8 cellular contexts compared by ENCODE assay signal in the genomic region with DNA sequence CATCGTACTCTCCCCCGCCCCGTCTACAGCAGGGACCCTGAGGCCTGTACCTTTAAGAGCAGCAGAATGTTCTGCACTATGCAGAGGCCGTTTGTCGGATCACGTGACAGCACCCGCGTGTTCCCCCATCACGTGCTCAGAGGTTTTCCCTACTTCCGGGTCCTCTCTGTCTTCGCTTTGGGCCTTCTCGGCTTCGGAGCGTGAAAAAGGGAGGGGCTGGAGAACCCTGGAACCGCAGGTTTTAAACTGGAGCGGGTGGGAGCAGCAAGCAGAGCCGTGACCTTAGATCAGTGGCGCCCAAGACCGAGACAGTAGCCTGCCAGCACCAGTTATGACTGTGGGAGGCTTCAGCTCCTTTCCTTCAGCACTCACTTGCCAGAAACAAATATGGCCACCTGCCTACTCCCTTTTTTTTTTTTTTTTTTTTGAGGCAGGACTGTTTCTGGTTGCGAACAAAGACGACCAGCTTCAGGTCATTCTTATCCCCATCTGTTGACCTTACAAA. TPM values are rescaled to one million over a fixed set of nuclear protein-coding genes. Genes with fewer than 3 reads are reported as not detected.
DNase-seq lines count a peak whose midpoint lies in the region; ATAC-seq, FAIRE-seq and TF ChIP-seq lines count a peak whose summit lies in the region.

Gene CLN3 (minus strand): TSS at position 105 of the 505 bp plus-strand sequence. CDS start 315 bp downstream, outside the sequence.

- H3K27ac Mint-ChIP-seq in memory B cell: peak within 1 kb of the TSS; percentile 99

- H4K91ac ChIP-seq in H1 (replicated peaks; ENCODE audit: insufficient read length, low read length): peak within 1 kb of the TSS; percentile 31

- H3K9me3 Mint-ChIP-seq in memory B cell: no peaks in the 10 kb centered on the region

- H3K36me3 ChIP-seq in H1 (ENCODE audit: control insufficient read depth in 2 of 4, insufficient read depth in 4 of 4, low read length in 3 of 4): no peaks in the 10 kb centered on the region; a peak in 2 of 8 replicates

- no peak within 1 kb of the TSS for H3K23ac ChIP-seq in H1 (ENCODE audit: insufficient read length)

- H2BK15ac ChIP-seq in H1 (ENCODE audit: low read length): no peak within 1 kb of the TSS

- no peak within 1 kb of the TSS for H2AK5ac ChIP-seq in H1 (ENCODE audit: low read depth, low read length)

- TF ChIP-seq POLR2A in H1 (IDR thresholded peaks at IDR 0.05; ENCODE audit: control extremely low read depth in 1 of 2, low read depth in 2 of 2, low read length in 2 of 2): no peak; a peak in 1 of 3 replicates

- WGBS in H1 (ENCODE audit: extremely low coverage in 1 of 2, insufficient coverage in 1 of 2, insufficient read length in 1 of 2, insufficient replicate concordance in 2 of 2, low coverage in 1 of 2, low lambda C conversion rate in 2 of 2, missing lambda C conversion rate in 1 of 2), 2 experiments: 1% methylated on average over 21 of the region's 21 CpGs; no CpG with 5 or more reads in 1 of the 2 experiments

- TF ChIP-seq RAD21 in H1 (IDR thresholded peaks at IDR 0.05 in 1 of 2, conservative IDR thresholded peaks at IDR 0.05 in 1 of 2; ENCODE audit: low read depth in 2 of 2, low read length in 2 of 2): no peak

- H3K79me2 ChIP-seq in H1 (ENCODE audit: control insufficient read depth in 1 of 2, insufficient read depth in 2 of 2, low read length in 2 of 2): no peaks in the 10 kb centered on the region

- peaks cover 0 to 2% (median 0%) of the 10 kb centered on the region in 4 experiments; a peak in 1 of 7 replicates for H3K27me3 ChIP-seq in H1 (replicated peaks in 1 of 4; ENCODE audit: control insufficient read depth in 3 of 4, extremely low read depth in 1 of 4, insufficient read depth in 3 of 4, low read length in 3 of 4)

- H2BK120ac ChIP-seq in H1 (replicated peaks; ENCODE audit: low read depth, low read length): peak within 1 kb of the TSS; percentile 35

- H3K4me1 ChIP-seq in H1 (replicated peaks in 1 of 4; ENCODE audit: control insufficient read depth in 3 of 4, insufficient read depth in 4 of 4, low read length in 3 of 4): no peaks in the 10 kb centered on the region

- TF ChIP-seq EP300 in H1 (IDR thresholded peaks at IDR 0.05; ENCODE audit: borderline replicate concordance in 1 of 2, low read depth in 2 of 2, low read length in 2 of 2): no peak

- H3K27me3 Mint-ChIP-seq in memory B cell: no peaks in the 10 kb centered on the region

- no peak for TF ChIP-seq CTCF in H1 (IDR thresholded peaks at IDR 0.05; ENCODE audit: control extremely low read depth in 1 of 3, insufficient read depth in 1 of 3, low read depth in 1 of 3, low read length in 3 of 3)

- ATAC-seq in GM21360 (IDR thresholded peaks at IDR 0.05; ENCODE audit: unreplicated experiment): peak; percentile 57
- peak; percentile 78 for ATAC-seq in memory B cell (ENCODE audit: low read depth)

- H3K4me3 Mint-ChIP-seq in memory B cell: peak within 1 kb of the TSS; percentile 96

- peak within 1 kb of the TSS; percentile 96 for H2BK5ac ChIP-seq in H1 (ENCODE audit: low read depth, low read length)

- peak within 1 kb of the TSS; percentile 98 for H3K27ac ChIP-seq in H1 (ENCODE audit: low read depth, low read length)

- peak within 1 kb of the TSS; percentile 83 to 96 (median 92) for H3K4me3 ChIP-seq in H1 (ENCODE audit: extremely low read depth in 1 of 4, insufficient read depth in 2 of 4, low read depth in 3 of 4, low read length in 4 of 4)

- H3K23me2 ChIP-seq in H1 (ENCODE audit: low read depth, low read length): no peaks in the 10 kb centered on the region; the same call in 1 of the 2 replicates

- H2AFZ ChIP-seq in H1 (ENCODE audit: low read length): peak within 1 kb of the TSS; percentile 99

- DNase-seq in COLO668 (lab: John Stamatoyannopoulos, UW; ENCODE audit: unreplicated experiment) (peak; percentile 80), HUDEP-2 (lab: John Stamatoyannopoulos, UW; ENCODE audit: unreplicated experiment in 76 of 76) (peak in 75 of 76 experiments; percentile 49 to 96 (median 82)), NOMO-1 treated with dmso at 0.1 percent for 144 hours (lab: John Stamatoyannopoulos, UW; ENCODE audit: unreplicated experiment) (peak; percentile 91), H1 (ENCODE audit: low read depth in 1 of 2, low spot score in 2 of 2) (peak; percentile 77 to 88), memory B cell (ENCODE audit: low spot score in 2 of 2) (peak; percentile 87 to 90)
- peak; percentile 54 to 76 (median 63) for DNase-seq in activated CD8-positive, alpha-beta memory T cell treated with anti-CD3 and anti-CD28 coated beads for 48 hours (ENCODE audit: low read depth in 2 of 3, low spot score in 2 of 3)
- DNase-seq in stimulated activated CD8-positive, alpha-beta memory T cell treated with anti-CD3 and anti-CD28 coated beads, Interleukin-12 subunit alpha, Interleukin-12 subunit beta, amount 100 ng/mL, for 1 hour (ENCODE audit: low read depth): peak; percentile 75

- peak within 1 kb of the TSS; percentile 99 for H4K8ac ChIP-seq in H1 (ENCODE audit: extremely low read depth, insufficient read depth, low read length)

- H3K4ac ChIP-seq in H1 (replicated peaks; ENCODE audit: insufficient read length, low read depth, low read length): no peak within 1 kb of the TSS

- H4K5ac ChIP-seq in H1 (ENCODE audit: insufficient read length, low read depth, low read length): peak within 1 kb of the TSS; percentile 79

- H3K56ac ChIP-seq in H1 (replicated peaks; ENCODE audit: insufficient read length, low read depth, low read length): peak within 1 kb of the TSS; percentile 99

- no peaks in the 10 kb centered on the region for H3K79me1 ChIP-seq in H1 (ENCODE audit: low read depth, low read length)

- CTCF ChIA-PET in H1 (lab: Charles Lee; ENCODE audit: partially characterized antibody): interaction anchor here (0.6 to 0.7 kb wide), 3 partner anchors 39 to 248 kb away, joined by 3 read pairs; no protein-coding TSS in a partner anchor

- FAIRE-seq in H1 (lab: Jason Lieb, UNC): peak; percentile 84

- peak within 1 kb of the TSS; percentile 96 for H3K18ac ChIP-seq in H1 (ENCODE audit: extremely low read depth, low read length)

- peaks cover 33% of the 10 kb centered on the region for H3K4me1 Mint-ChIP-seq in memory B cell

- peaks cover 12% of the 10 kb centered on the region for H3K36me3 Mint-ChIP-seq in memory B cell

- no peak within 1 kb of the TSS for H2BK20ac ChIP-seq in H1 (ENCODE audit: low read length)

- H2BK12ac ChIP-seq in H1 (ENCODE audit: low read depth, low read length): peak within 1 kb of the TSS; percentile 88; the same call in 1 of the 2 replicates

- H4K20me1 ChIP-seq in H1 (replicated peaks in 1 of 2; ENCODE audit: control insufficient read depth in 1 of 2, insufficient read depth in 2 of 2, low read length in 2 of 2): no peaks in the 10 kb centered on the region

- no peaks in the 10 kb centered on the region for H3K9me3 ChIP-seq in H1 (ENCODE audit: insufficient read depth in 2 of 2, low read depth in 1 of 2, low read length in 1 of 2)

- H3K4me2 ChIP-seq in H1 (ENCODE audit: insufficient read depth in 1 of 2, low read depth in 2 of 2, low read length in 2 of 2): peak within 1 kb of the TSS; percentile 71 to 73

- H3K14ac ChIP-seq in H1 (ENCODE audit: insufficient read length): no peak within 1 kb of the TSS

- POLR2A ChIA-PET in H1 (lab: Charles Lee; ENCODE audit: partially characterized antibody): interaction anchor here (0.6 to 2.0 kb wide), 4 partner anchors 11 to 1287 kb away, joined by 4 to 10 read pairs (median 6); partner anchors contain the start of gene SGF29

- H3K9ac ChIP-seq in H1 (replicated peaks in 1 of 4; ENCODE audit: extremely low read depth in 1 of 4, low read depth in 3 of 4, low read length in 3 of 4): peak within 1 kb of the TSS; percentile 82 to 96 (median 93)

TF ChIP-seq in H1, 55 proteins besides CTCF, POLR2A, EP300 and RAD21 (continues in another document):
- TF ChIP-seq, protein P1, sequence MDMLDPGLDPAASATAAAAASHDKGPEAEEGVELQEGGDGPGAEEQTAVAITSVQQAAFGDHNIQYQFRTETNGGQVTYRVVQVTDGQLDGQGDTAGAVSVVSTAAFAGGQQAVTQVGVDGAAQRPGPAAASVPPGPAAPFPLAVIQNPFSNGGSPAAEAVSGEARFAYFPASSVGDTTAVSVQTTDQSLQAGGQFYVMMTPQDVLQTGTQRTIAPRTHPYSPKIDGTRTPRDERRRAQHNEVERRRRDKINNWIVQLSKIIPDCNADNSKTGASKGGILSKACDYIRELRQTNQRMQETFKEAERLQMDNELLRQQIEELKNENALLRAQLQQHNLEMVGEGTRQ (IDR thresholded peaks at IDR 0.05; ENCODE audit: low read length): peak; percentile 100
- peak; percentile 26 for TF ChIP-seq CREB1 (IDR thresholded peaks at IDR 0.05)
- TF ChIP-seq TBP (IDR thresholded peaks at IDR 0.05; ENCODE audit: low read depth, low read length): peak; percentile 52; the same call in 1 of the 2 replicates
- peak; percentile 57 for TF ChIP-seq ASH2L (IDR thresholded peaks at IDR 0.05; ENCODE audit: low read length)
- TF ChIP-seq, protein P2, sequence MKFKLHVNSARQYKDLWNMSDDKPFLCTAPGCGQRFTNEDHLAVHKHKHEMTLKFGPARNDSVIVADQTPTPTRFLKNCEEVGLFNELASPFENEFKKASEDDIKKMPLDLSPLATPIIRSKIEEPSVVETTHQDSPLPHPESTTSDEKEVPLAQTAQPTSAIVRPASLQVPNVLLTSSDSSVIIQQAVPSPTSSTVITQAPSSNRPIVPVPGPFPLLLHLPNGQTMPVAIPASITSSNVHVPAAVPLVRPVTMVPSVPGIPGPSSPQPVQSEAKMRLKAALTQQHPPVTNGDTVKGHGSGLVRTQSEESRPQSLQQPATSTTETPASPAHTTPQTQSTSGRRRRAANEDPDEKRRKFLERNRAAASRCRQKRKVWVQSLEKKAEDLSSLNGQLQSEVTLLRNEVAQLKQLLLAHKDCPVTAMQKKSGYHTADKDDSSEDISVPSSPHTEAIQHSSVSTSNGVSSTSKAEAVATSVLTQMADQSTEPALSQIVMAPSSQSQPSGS (IDR thresholded peaks at IDR 0.05; ENCODE audit: low read length): no peak
- no peak for TF ChIP-seq TEAD4 (IDR thresholded peaks at IDR 0.05; ENCODE audit: low read depth, low read length)
- peak; percentile 42; the same call in 1 of the 2 replicates for TF ChIP-seq POLR2AphosphoS5 (IDR thresholded peaks at IDR 0.05; ENCODE audit: low read depth, low read length)
- TF ChIP-seq SP4 (IDR thresholded peaks at IDR 0.05; ENCODE audit: low read length): peak; percentile 97
- TF ChIP-seq SIX5 (IDR thresholded peaks at IDR 0.05; ENCODE audit: low read depth, low read length): peak; percentile 3
- no peak for TF ChIP-seq SAP30 (IDR thresholded peaks at IDR 0.05; ENCODE audit: insufficient read depth, insufficient replicate concordance, low read length)

RNA-seq across cellular contexts. Expression of gene CLN3, which starts in this region (rescaled TPM):
- total RNA-seq in H1 (2021; fragmentation: NEBNext Ultra II Directional; extraction: Animal tissue kit (Norgen Biotek cat#: 25700)): 22.9 and 24.3 TPM in 2 replicates
- 44.3 and 44.5 TPM in 2 replicates for polyA plus RNA-seq in H1 (2011; rRNA removed)
- 26.8 TPM for polyA plus RNA-seq in H1 (2011; cell fraction: cytosol; rRNA removed)
- polyA plus RNA-seq in H1 (2011; cell fraction: nucleus; rRNA removed): 55.4 TPM
- polyA plus RNA-seq in H1 (2012, experiment 1 of 2): 23.8 to 28.6 TPM (median 24.9 TPM) in 4 replicates
- polyA plus RNA-seq in H1 (2012, experiment 2 of 2): 33.1 TPM
- polyA plus RNA-seq in H1 (2013, experiment 1 of 2): 19.9 TPM
- 21.2 TPM for polyA plus RNA-seq in H1 (2013, experiment 2 of 2)
- 21.4 and 26.1 TPM in 2 replicates for polyA minus RNA-seq in H1 (2011; rRNA and poly(A)+ RNA removed)
- polyA minus RNA-seq in H1 (2011; cell fraction: cytosol; rRNA and poly(A)+ RNA removed): 14.0 TPM
- polyA minus RNA-seq in H1 (2011; cell fraction: nucleus; rRNA and poly(A)+ RNA removed): 16.9 TPM

Comparison
In these comparisons a context has a peak if more than half of its experiments do, and no peak if none do; other contexts are left out.
1. Peak in every context shown above with its lines: DNase-seq, ATAC-seq, H3K4me3 ChIP-seq and H3K27ac ChIP-seq.